In the genomic region with DNA sequence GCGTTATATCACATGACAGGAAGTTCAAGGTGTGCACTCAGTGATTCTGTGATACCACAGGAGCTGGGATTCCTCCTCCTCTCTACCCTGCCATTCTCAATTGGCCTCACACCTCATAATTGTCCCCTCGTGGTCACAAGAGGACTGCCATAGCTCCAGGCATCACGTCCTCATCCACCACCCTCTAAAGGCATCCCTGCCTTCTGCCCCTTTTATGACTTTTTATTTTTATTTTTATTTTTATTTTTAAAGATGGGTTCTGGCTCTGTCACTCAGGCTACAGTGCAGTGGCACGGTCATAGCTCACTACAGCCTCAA, we compare ENCODE assay signal across 1 cellular context.
TF ChIP-seq lines count a peak whose summit lies in the region.

No MANE protein-coding gene starts in this region.

TF ChIP-seq in IMR-90, 13 proteins besides CTCF, POLR2A, EP300 and RAD21:
- TF ChIP-seq SMC3 (IDR thresholded peaks at IDR 0.05; ENCODE audit: low read depth, low read length) (no peak), NFE2L2 (IDR thresholded peaks at IDR 0.05; ENCODE audit: low read depth, low read length) (no peak), CEBPB (IDR thresholded peaks at IDR 0.05; ENCODE audit: low read depth, low read length) (no peak), RFX5 (IDR thresholded peaks at IDR 0.05; ENCODE audit: low read depth, low read length) (no peak), CHD1 (IDR thresholded peaks at IDR 0.05; ENCODE audit: low read depth, low read length) (no peak), BHLHE40 (IDR thresholded peaks at IDR 0.05; ENCODE audit: low read depth, low read length) (no peak), MXI1 (IDR thresholded peaks at IDR 0.05; ENCODE audit: borderline replicate concordance, low read depth, low read length) (no peak), MAFK (IDR thresholded peaks at IDR 0.05; ENCODE audit: low read depth, low read length) (no peak), FOS (IDR thresholded peaks at IDR 0.05; ENCODE audit: low read depth, low read length) (no peak), RCOR1 (IDR thresholded peaks at IDR 0.05; ENCODE audit: insufficient replicate concordance, low read length) (no peak), MAZ (IDR thresholded peaks at IDR 0.05; ENCODE audit: borderline replicate concordance, low read depth, low read length) (no peak)
- TF ChIP-seq, protein P1, sequence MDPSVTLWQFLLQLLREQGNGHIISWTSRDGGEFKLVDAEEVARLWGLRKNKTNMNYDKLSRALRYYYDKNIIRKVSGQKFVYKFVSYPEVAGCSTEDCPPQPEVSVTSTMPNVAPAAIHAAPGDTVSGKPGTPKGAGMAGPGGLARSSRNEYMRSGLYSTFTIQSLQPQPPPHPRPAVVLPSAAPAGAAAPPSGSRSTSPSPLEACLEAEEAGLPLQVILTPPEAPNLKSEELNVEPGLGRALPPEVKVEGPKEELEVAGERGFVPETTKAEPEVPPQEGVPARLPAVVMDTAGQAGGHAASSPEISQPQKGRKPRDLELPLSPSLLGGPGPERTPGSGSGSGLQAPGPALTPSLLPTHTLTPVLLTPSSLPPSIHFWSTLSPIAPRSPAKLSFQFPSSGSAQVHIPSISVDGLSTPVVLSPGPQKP (IDR thresholded peaks at IDR 0.05; ENCODE audit: borderline replicate concordance, low read depth, low read length): no peak
- TF ChIP-seq, protein P2, sequence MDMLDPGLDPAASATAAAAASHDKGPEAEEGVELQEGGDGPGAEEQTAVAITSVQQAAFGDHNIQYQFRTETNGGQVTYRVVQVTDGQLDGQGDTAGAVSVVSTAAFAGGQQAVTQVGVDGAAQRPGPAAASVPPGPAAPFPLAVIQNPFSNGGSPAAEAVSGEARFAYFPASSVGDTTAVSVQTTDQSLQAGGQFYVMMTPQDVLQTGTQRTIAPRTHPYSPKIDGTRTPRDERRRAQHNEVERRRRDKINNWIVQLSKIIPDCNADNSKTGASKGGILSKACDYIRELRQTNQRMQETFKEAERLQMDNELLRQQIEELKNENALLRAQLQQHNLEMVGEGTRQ (IDR thresholded peaks at IDR 0.05; ENCODE audit: low read depth, low read length): no peak
